In the genomic region with DNA sequence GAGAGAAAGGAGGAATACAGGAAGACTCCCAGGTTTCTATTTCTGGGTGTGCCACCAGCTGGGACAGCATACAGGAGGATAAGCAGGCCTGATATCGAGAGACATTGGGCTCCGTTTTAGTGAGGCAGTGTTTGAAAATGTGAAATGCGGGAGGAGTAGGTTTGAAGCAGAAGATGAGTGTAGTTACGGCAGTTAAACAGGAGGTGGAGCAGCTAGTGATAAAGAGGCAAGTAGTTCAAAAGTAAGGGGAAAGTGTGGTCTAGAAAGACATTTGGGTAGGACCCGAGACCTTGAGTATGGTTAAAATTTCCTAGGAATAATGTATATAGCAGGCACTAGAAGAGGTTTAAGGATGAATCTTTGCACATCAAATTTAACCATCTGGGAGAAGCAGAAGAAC, we compare ENCODE assay signal across 8 cellular contexts. TPM values are rescaled to one million over a fixed set of nuclear protein-coding genes. Genes with fewer than 3 reads are reported as not detected.
DNase-seq lines count a peak whose midpoint lies in the region; ATAC-seq, FAIRE-seq and TF ChIP-seq lines count a peak whose summit lies in the region.

No MANE protein-coding gene starts in this region.

- no peaks in the 10 kb centered on the region for H3K9me3 ChIP-seq in H1 (ENCODE audit: insufficient read depth in 2 of 2, low read depth in 1 of 2, low read length in 1 of 2)
- no peaks in the 10 kb centered on the region for H3K9me3 ChIP-seq in CD4-positive, alpha-beta T cell (ENCODE audit: control insufficient read depth, low read length)

- POLR2A ChIA-PET in H1 (lab: Charles Lee; ENCODE audit: partially characterized antibody): no interaction called here
- POLR2A ChIA-PET in CD4-positive, alpha-beta T cell (lab: Charles Lee): no interaction called here

- no peak overlapping the region for H3K4me3 ChIP-seq in NB4 (ENCODE audit: low read depth, low read length)
- no peak overlapping the region for H3K4me3 ChIP-seq in H1 (ENCODE audit: extremely low read depth in 1 of 4, insufficient read depth in 2 of 4, low read depth in 3 of 4, low read length in 4 of 4)

- H3K18ac ChIP-seq in H1 (ENCODE audit: extremely low read depth, low read length): no peak overlapping the region

- DNase-seq in Caki2 (ENCODE audit: low read depth) (peak; percentile 26), NB4 (ENCODE audit: low read depth) (peak; percentile 47), H1 (ENCODE audit: low read depth in 1 of 2, low spot score in 2 of 2) (no peak), sciatic nerve (ENCODE audit: low spot score) (no peak), NCI-H1436 (lab: John Stamatoyannopoulos, UW) (no peak)
- DNase-seq in stimulated activated naive CD4-positive, alpha-beta T cell treated with Interleukin-2 at 50 U/mL for 16 hours (lab: John Stamatoyannopoulos, UW): no peak
- no peak for DNase-seq in CD4-positive, alpha-beta T cell

- H3K27ac ChIP-seq in H1 (ENCODE audit: low read depth, low read length): no peak overlapping the region
- H3K27ac ChIP-seq in CD4-positive, alpha-beta T cell (ENCODE audit: low read depth, low read length): no peak overlapping the region

- peaks cover 5 to 10% (median 7%) of the 10 kb centered on the region in 4 experiments; a peak in 6 of 7 replicates for H3K4me1 ChIP-seq in H1 (replicated peaks in 1 of 4; ENCODE audit: control insufficient read depth in 3 of 4, insufficient read depth in 4 of 4, low read length in 3 of 4)

- H4K5ac ChIP-seq in H1 (ENCODE audit: insufficient read length, low read depth, low read length): no peak overlapping the region

- peak; percentile 46 for TF ChIP-seq CTCF in NB4 (IDR thresholded peaks at IDR 0.05; ENCODE audit: low read depth, low read length)
- peak in 2 of 3 experiments; percentile 33 to 64; a peak in 2 of 4 replicates for TF ChIP-seq CTCF in H1 (IDR thresholded peaks at IDR 0.05; ENCODE audit: control extremely low read depth in 1 of 3, insufficient read depth in 1 of 3, low read depth in 1 of 3, low read length in 3 of 3)
- no peak for TF ChIP-seq CTCF in CD4-positive, alpha-beta T cell (IDR thresholded peaks at IDR 0.05)

- no peaks in the 10 kb centered on the region for H3K9me3 Mint-ChIP-seq in CD4-positive, alpha-beta T cell

- H2BK20ac ChIP-seq in H1 (ENCODE audit: low read length): no peak overlapping the region

- no peak overlapping the region for H2BK120ac ChIP-seq in H1 (replicated peaks; ENCODE audit: low read depth, low read length)

- H2BK5ac ChIP-seq in H1 (ENCODE audit: low read depth, low read length): no peak overlapping the region

- no peak overlapping the region for H2BK15ac ChIP-seq in H1 (ENCODE audit: low read length)

- no peaks in the 10 kb centered on the region for H3K23me2 ChIP-seq in H1 (ENCODE audit: low read depth, low read length)

- H3K27ac Mint-ChIP-seq in CD4-positive, alpha-beta T cell: no peak overlapping the region

- no peak overlapping the region for H3K14ac ChIP-seq in H1 (ENCODE audit: insufficient read length)

- H3K79me1 ChIP-seq in H1 (ENCODE audit: low read depth, low read length): no peaks in the 10 kb centered on the region

- H3K36me3 ChIP-seq in H1 (ENCODE audit: control insufficient read depth in 2 of 4, insufficient read depth in 4 of 4, low read length in 3 of 4): peaks cover 5 to 21% (median 10%) of the 10 kb centered on the region in 4 experiments

- H4K20me1 ChIP-seq in H1 (replicated peaks in 1 of 2; ENCODE audit: control insufficient read depth in 1 of 2, insufficient read depth in 2 of 2, low read length in 2 of 2): peaks cover 0 to 2% of the 10 kb centered on the region in 2 experiments

- H3K56ac ChIP-seq in H1 (replicated peaks; ENCODE audit: insufficient read length, low read depth, low read length): no peak overlapping the region

- H3K4ac ChIP-seq in H1 (replicated peaks; ENCODE audit: insufficient read length, low read depth, low read length): no peak overlapping the region

- no peaks in the 10 kb centered on the region for H3K79me2 ChIP-seq in H1 (ENCODE audit: control insufficient read depth in 1 of 2, insufficient read depth in 2 of 2, low read length in 2 of 2)

- no peaks in the 10 kb centered on the region for H3K27me3 ChIP-seq in H1 (replicated peaks in 1 of 4; ENCODE audit: control insufficient read depth in 3 of 4, extremely low read depth in 1 of 4, insufficient read depth in 3 of 4, low read length in 3 of 4)
- no peaks in the 10 kb centered on the region for H3K27me3 ChIP-seq in CD4-positive, alpha-beta T cell (ENCODE audit: control insufficient read depth, insufficient read depth, low read length)

- TF ChIP-seq RAD21 in H1 (IDR thresholded peaks at IDR 0.05 in 1 of 2, conservative IDR thresholded peaks at IDR 0.05 in 1 of 2; ENCODE audit: low read depth in 2 of 2, low read length in 2 of 2): peak; percentile 43 to 47

- no peak overlapping the region for H3K4me2 ChIP-seq in H1 (ENCODE audit: insufficient read depth in 1 of 2, low read depth in 2 of 2, low read length in 2 of 2)

- 76% methylated on average over 5 of the region's 5 CpGs; no CpG with 5 or more reads in 1 of the 2 experiments for WGBS in H1 (ENCODE audit: extremely low coverage in 1 of 2, insufficient coverage in 1 of 2, insufficient read length in 1 of 2, insufficient replicate concordance in 2 of 2, low coverage in 1 of 2, low lambda C conversion rate in 2 of 2, missing lambda C conversion rate in 1 of 2), 2 experiments

- H3K9ac ChIP-seq in H1 (replicated peaks in 1 of 4; ENCODE audit: extremely low read depth in 1 of 4, low read depth in 3 of 4, low read length in 3 of 4): no peak overlapping the region

- H2AFZ ChIP-seq in H1 (ENCODE audit: low read length): no peak overlapping the region

- CTCF ChIA-PET in H1 (lab: Charles Lee; ENCODE audit: partially characterized antibody): interaction anchor here (0.8 to 4.3 kb wide), 16 partner anchors 8 to 147 kb away, joined by 3 to 17 read pairs (median 4); no protein-coding TSS in a partner anchor
- CTCF ChIA-PET in CD4-positive, alpha-beta T cell (lab: Charles Lee): no interaction called here

- H3K4me3 Mint-ChIP-seq in CD4-positive, alpha-beta T cell: no peak overlapping the region

- ATAC-seq in GM19324 (IDR thresholded peaks at IDR 0.05; ENCODE audit: low FRiP score, unreplicated experiment): peak; percentile 48
- peak; percentile 62 for ATAC-seq in sciatic nerve
- no peak for ATAC-seq in CD4-positive, alpha-beta T cell (ENCODE audit: poor library complexity)

- no peak overlapping the region for H2BK12ac ChIP-seq in H1 (ENCODE audit: low read depth, low read length)

- H3K23ac ChIP-seq in H1 (ENCODE audit: insufficient read length): no peak overlapping the region

- H4K91ac ChIP-seq in H1 (replicated peaks; ENCODE audit: insufficient read length, low read length): no peak overlapping the region

- H3K4me1 Mint-ChIP-seq in CD4-positive, alpha-beta T cell (ENCODE audit: low read depth): peaks cover 5% of the 10 kb centered on the region

- TF ChIP-seq POLR2A in NB4 (IDR thresholded peaks at IDR 0.05; ENCODE audit: extremely low read depth, insufficient read length): no peak
- no peak for TF ChIP-seq POLR2A in H1 (IDR thresholded peaks at IDR 0.05; ENCODE audit: control extremely low read depth in 1 of 2, low read depth in 2 of 2, low read length in 2 of 2)

- intact Hi-C loops in sciatic nerve (cut with DNase I): no loop called here
- intact Hi-C loops in CD4-positive, alpha-beta T cell (cut with DNase I, micrococcal nuclease): no loop called here

- H4K8ac ChIP-seq in H1 (ENCODE audit: extremely low read depth, insufficient read depth, low read length): no peak overlapping the region

- no peak overlapping the region for H2AK5ac ChIP-seq in H1 (ENCODE audit: low read depth, low read length)

- in situ Hi-C loops in Caki2 (cut with HindIII; ENCODE audit: low pct_unique_long_range_greater_than_20kb, low sequenced_read_pairs): no loop called here

- H3K27me3 Mint-ChIP-seq in CD4-positive, alpha-beta T cell: no peaks in the 10 kb centered on the region

- peaks cover 86% of the 10 kb centered on the region for H3K36me3 Mint-ChIP-seq in CD4-positive, alpha-beta T cell (ENCODE audit: low read depth)

- FAIRE-seq in H1 (lab: Jason Lieb, UNC): peak; percentile 55

- no peak for TF ChIP-seq EP300 in H1 (IDR thresholded peaks at IDR 0.05; ENCODE audit: borderline replicate concordance in 1 of 2, low read depth in 2 of 2, low read length in 2 of 2)

TF ChIP-seq in H1, 55 proteins besides CTCF, POLR2A, EP300 and RAD21:
- TF ChIP-seq YY1 (IDR thresholded peaks at IDR 0.05; ENCODE audit: low read depth, low read length): no peak

RNA-seq across cellular contexts. Expression of a gene that starts 42.4 kb away (rescaled TPM):
- 29.3 and 40.0 TPM in 2 replicates for total RNA-seq in Caki2 (2014; rRNA removed; shearing (Covaris generic); ENCODE audit: low replicate concordance)
- 55.9 and 57.3 TPM in 2 replicates for total RNA-seq in H1 (2021; fragmentation: NEBNext Ultra II Directional; extraction: Animal tissue kit (Norgen Biotek cat#: 25700))
- polyA plus RNA-seq in H1 (2011; rRNA removed): 19.2 and 22.9 TPM in 2 replicates
- 22.3 TPM for polyA plus RNA-seq in H1 (2011; cell fraction: cytosol; rRNA removed)
- polyA plus RNA-seq in H1 (2011; cell fraction: nucleus; rRNA removed): 30.0 TPM
- 28.8 to 52.4 TPM (median 44.0 TPM) in 4 replicates for polyA plus RNA-seq in H1 (2012, experiment 1 of 2)
- polyA plus RNA-seq in H1 (2012, experiment 2 of 2): 1.3 TPM
- 17.3 TPM for polyA plus RNA-seq in H1 (2013, experiment 1 of 2)
- 16.2 TPM for polyA plus RNA-seq in H1 (2013, experiment 2 of 2)
- 116 and 135 TPM in 2 replicates for polyA minus RNA-seq in H1 (2011; rRNA and poly(A)+ RNA removed)
- 36.2 TPM for polyA minus RNA-seq in H1 (2011; cell fraction: cytosol; rRNA and poly(A)+ RNA removed)
- 114 TPM for polyA minus RNA-seq in H1 (2011; cell fraction: nucleus; rRNA and poly(A)+ RNA removed)
- total RNA-seq in sciatic nerve: 88.8 TPM
- 10 to 100 TPM; 36.2 to 39.9 TPM for total RNA-seq in CD4-positive, alpha-beta T cell

Comparison
In these comparisons a context has a peak if more than half of its experiments do, and no peak if none do; other contexts are left out.
1. DNase-seq: peak in Caki2 (single experiment) and NB4 (single experiment); none in H1 (0 of 2), sciatic nerve (single experiment), NCI-H1436 (single experiment), stimulated activated naive CD4-positive, alpha-beta T cell treated with Interleukin-2 at 50 U/mL for 16 hours (single experiment) and CD4-positive, alpha-beta T cell (0 of 10).